ENCODE assay signal across 1 cellular context in the genomic region with DNA sequence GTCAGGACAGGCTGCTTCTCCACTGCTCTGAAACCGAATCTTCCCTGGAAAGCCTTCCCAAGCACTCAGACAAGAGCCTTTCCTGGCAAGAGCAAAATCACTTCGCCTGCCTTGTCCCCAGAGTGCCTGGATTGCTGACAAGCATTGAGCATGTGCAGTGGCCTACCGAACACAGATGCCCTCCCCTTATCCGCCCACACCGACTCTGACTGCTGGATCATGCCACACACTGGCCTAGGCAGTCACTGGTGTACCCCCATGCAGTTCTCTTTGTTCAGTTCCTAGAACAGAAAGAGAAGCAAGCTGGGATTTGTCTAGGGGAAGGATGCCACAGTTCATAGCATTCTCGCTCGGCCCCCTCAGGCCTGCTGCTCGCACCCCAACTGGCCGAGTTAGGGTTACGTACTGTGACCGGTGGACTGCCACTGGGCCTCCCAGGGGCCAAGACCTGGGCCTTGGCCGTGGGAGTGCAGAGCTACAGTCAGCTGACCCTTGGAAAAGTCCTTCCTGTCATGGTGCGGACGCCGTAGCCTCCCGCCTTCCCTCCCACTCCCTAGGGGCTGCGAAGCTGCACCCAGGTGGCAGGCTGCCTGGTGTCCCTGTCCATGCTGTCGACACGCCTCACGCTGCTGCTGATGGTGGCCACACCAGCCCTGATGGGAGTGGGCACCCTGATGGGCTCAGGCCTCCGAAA.
TF ChIP-seq lines count a peak whose summit lies in the region.

No MANE protein-coding gene starts in this region.

TF ChIP-seq in K562, 482 proteins besides CTCF, POLR2A, EP300 and RAD21:
- TF ChIP-seq MAX (CRISPR knock-in tag; IDR thresholded peaks at IDR 0.05) (0 out of 2 replicates have a peak, but pooled peaks have one; percentile 12), POLR2B (IDR thresholded peaks at IDR 0.05; ENCODE audit: low read depth, partially characterized antibody) (no peak)
